10 cellular contexts compared by ENCODE assay signal in genomic region chr14:70888681-70889175, GRCh38. TPM values are rescaled to one million over a fixed set of nuclear protein-coding genes. Genes with fewer than 3 reads are reported as not detected.
DNase-seq lines count a peak whose midpoint lies in the region; ATAC-seq and TF ChIP-seq lines count a peak whose summit lies in the region.
"Had no signal": no experiment of that assay in that cellular context is flagged by ENCODE, and none has a peak within 500 bp of the region (broad histone marks: within the 10 kb centered on the region; RNA-seq: fewer than 3 reads in every experiment).

No MANE protein-coding gene starts in this region.

- H3K36me3 ChIP-seq in CD8-positive, alpha-beta memory T cell (ENCODE audit: insufficient read depth, low read length), result no peaks in the 10 kb centered on the region
- H3K36me3 ChIP-seq in Karpas-422 (ENCODE audit: insufficient read depth, low read length) (no peaks in the 10 kb centered on the region), brain microvascular endothelial cell (replicated peaks) (no peaks in the 10 kb centered on the region)

- H3K27me3 ChIP-seq in CD8-positive, alpha-beta memory T cell (ENCODE audit: insufficient read depth, low read length, poor library complexity, severe bottlenecking), result no peaks in the 10 kb centered on the region
- H3K27me3 ChIP-seq in Karpas-422 (ENCODE audit: low read length) (peaks cover 2% of the 10 kb centered on the region; the same call in 1 of the 2 replicates), brain microvascular endothelial cell (replicated peaks) (no peaks in the 10 kb centered on the region)

- in situ Hi-C loops in brain microvascular endothelial cell (cut with HindIII; ENCODE audit: low pct_ligation_motif_present, low sequenced_read_pairs), result no loop called here

- no peaks in the 10 kb centered on the region for H3K36me3 Mint-ChIP-seq in CD8-positive, alpha-beta memory T cell
- H3K36me3 Mint-ChIP-seq in natural killer cell, result no peaks in the 10 kb centered on the region

- H3K4me1 Mint-ChIP-seq in CD8-positive, alpha-beta memory T cell, result peaks cover 65 to 93% (median 87%) of the 10 kb centered on the region in 3 donors
- peaks cover 54 to 66% of the 10 kb centered on the region in 2 donors for H3K4me1 Mint-ChIP-seq in natural killer cell

- H3K27ac Mint-ChIP-seq in CD8-positive, alpha-beta memory T cell, result peak overlapping the region in 7 of 8 donors; percentile 13 to 76 (median 54)
- peak overlapping the region in 1 of 2 donors; percentile 87 for H3K27ac Mint-ChIP-seq in natural killer cell

- no peaks in the 10 kb centered on the region for H3K9me3 ChIP-seq in CD8-positive, alpha-beta memory T cell (ENCODE audit: low read length)
- H3K9me3 ChIP-seq in Karpas-422 (ENCODE audit: low read length), result no peaks in the 10 kb centered on the region

- CTCF ChIA-PET in CD8-positive, alpha-beta memory T cell (lab: Charles Lee), result interaction anchor here (0.6 to 6.4 kb wide), 5 partner anchors 10 to 67 kb away, joined by 3 to 53 read pairs (median 4); partner anchors contain the start of gene PCNX1

- no peak overlapping the region for H3K27ac ChIP-seq in CD8-positive, alpha-beta memory T cell (ENCODE audit: low read depth, low read length)
- H3K27ac ChIP-seq in Karpas-422 (ENCODE audit: low read length), result no peak overlapping the region
- peak overlapping the region; percentile 63 for H3K27ac ChIP-seq in brain microvascular endothelial cell
- H3K27ac ChIP-seq: parathyroid adenoma had no signal

- H3K79me2 ChIP-seq in Karpas-422 (ENCODE audit: low read length), result no peaks in the 10 kb centered on the region
- H3K79me2 ChIP-seq: parathyroid adenoma had no signal

- peaks cover 0 to 4% of the 10 kb centered on the region in 2 donors for H3K27me3 Mint-ChIP-seq in CD8-positive, alpha-beta memory T cell
- H3K27me3 Mint-ChIP-seq in natural killer cell (ENCODE audit: low read depth in 2 of 2), result peaks cover 3 to 25% of the 10 kb centered on the region in 2 donors

- peak overlapping the region; percentile 49 for H3K4me2 ChIP-seq in Karpas-422 (ENCODE audit: low read depth, low read length, poor library complexity, severe bottlenecking)

- H3K4me3 ChIP-seq in CD8-positive, alpha-beta memory T cell (ENCODE audit: low read length), result no peak overlapping the region
- H3K4me3 ChIP-seq in Karpas-422 (ENCODE audit: low read length) (no peak overlapping the region), brain microvascular endothelial cell (ENCODE audit: low read depth, low read length) (no peak overlapping the region)

- H3K9me3 Mint-ChIP-seq in CD8-positive, alpha-beta memory T cell, result no peaks in the 10 kb centered on the region
- no peaks in the 10 kb centered on the region for H3K9me3 Mint-ChIP-seq in natural killer cell

- peaks cover 68% of the 10 kb centered on the region for H3K4me1 ChIP-seq in CD8-positive, alpha-beta memory T cell (ENCODE audit: insufficient read depth, low read length)
- H3K4me1 ChIP-seq in Karpas-422 (ENCODE audit: low read length), result peaks cover 18% of the 10 kb centered on the region

- no peaks in the 10 kb centered on the region for H4K20me1 ChIP-seq in Karpas-422 (ENCODE audit: insufficient read depth, low read depth, low read length)

- H2AFZ ChIP-seq in Karpas-422 (ENCODE audit: low read length), result peak overlapping the region; percentile 45; the same call in 1 of the 2 replicates
- H2AFZ ChIP-seq: parathyroid adenoma had no signal

- no peak overlapping the region for H3K4me3 Mint-ChIP-seq in CD8-positive, alpha-beta memory T cell
- peak overlapping the region; percentile 9 for H3K4me3 Mint-ChIP-seq in natural killer cell

- POLR2A ChIA-PET in CD8-positive, alpha-beta memory T cell (lab: Charles Lee), result interaction anchor here (1.2 to 1.4 kb wide), 2 partner anchors 15 to 18 kb away, joined by 3 to 7 read pairs; partner anchors contain the start of gene PCNX1

- TF ChIP-seq CTCF in brain microvascular endothelial cell (IDR thresholded peaks at IDR 0.05; ENCODE audit: low read depth, low read length, missing control alignments) (no peak), natural killer cell (IDR thresholded peaks at IDR 0.05) (no peak)

- peak in 2 of 5 donors; percentile 25 to 32 for DNase-seq in CD8-positive, alpha-beta memory T cell
- DNase-seq in Karpas-422 (peak; percentile 49), brain microvascular endothelial cell (peak; percentile 72), natural killer cell (no peak), pons (ENCODE audit: low spot score) (no peak)
- no peak for DNase-seq in stimulated activated CD4-positive, alpha-beta T cell treated with anti-CD3 and anti-CD28 coated beads, Interleukin-15, amount 100 ng/mL, for 24 hours
- DNase-seq: DMS79, NCI-H446 had no signal

- peak; percentile 86 to 93 (median 90) for ATAC-seq in natural killer cell
- no peak for ATAC-seq in HG03520 (IDR thresholded peaks at IDR 0.05; ENCODE audit: unreplicated experiment)

- no peaks in the 10 kb centered on the region for H3K9me2 ChIP-seq in Karpas-422 (replicated peaks; ENCODE audit: insufficient read depth, low read length)

- H3K9ac ChIP-seq in Karpas-422 (ENCODE audit: low read length), result peak overlapping the region; percentile 15; the same call in 1 of the 2 replicates
- H3K9ac ChIP-seq: parathyroid adenoma had no signal

- intact Hi-C loops in natural killer cell (cut with micrococcal nuclease), result loop anchor here (5.0 kb wide), 2 partner anchors 66 to 84 kb away; no protein-coding TSS in a partner anchor

RNA-seq across cellular contexts. Expression of gene PCNX1, which starts 18.5 kb away (rescaled TPM):
- total RNA-seq in CD8-positive, alpha-beta memory T cell, result 10 to 100 TPM; 37.4 to 46.2 TPM
- polyA plus RNA-seq in CD8-positive, alpha-beta memory T cell, result 13.4 TPM
- 28.5 and 58.7 TPM in 2 replicates for total RNA-seq in Karpas-422 (2014; rRNA removed; shearing (Covaris generic); ENCODE audit: low replicate concordance)
- 100 to 1,000 TPM in 2 of 3 donors, 10 to 100 TPM in 1; 79.8 to 124 (median 119) TPM for total RNA-seq in natural killer cell

Comparison
In these comparisons a context has a peak if more than half of its experiments do, and no peak if none do; other contexts are left out.
1. DNase-seq: peak in Karpas-422 (single experiment) and brain microvascular endothelial cell (single experiment); none in natural killer cell (single experiment), pons (single experiment) and stimulated activated CD4-positive, alpha-beta T cell treated with anti-CD3 and anti-CD28 coated beads, Interleukin-15, amount 100 ng/mL, for 24 hours (single experiment).